ENCODE assay signal across 1 cellular context in the genomic region with DNA sequence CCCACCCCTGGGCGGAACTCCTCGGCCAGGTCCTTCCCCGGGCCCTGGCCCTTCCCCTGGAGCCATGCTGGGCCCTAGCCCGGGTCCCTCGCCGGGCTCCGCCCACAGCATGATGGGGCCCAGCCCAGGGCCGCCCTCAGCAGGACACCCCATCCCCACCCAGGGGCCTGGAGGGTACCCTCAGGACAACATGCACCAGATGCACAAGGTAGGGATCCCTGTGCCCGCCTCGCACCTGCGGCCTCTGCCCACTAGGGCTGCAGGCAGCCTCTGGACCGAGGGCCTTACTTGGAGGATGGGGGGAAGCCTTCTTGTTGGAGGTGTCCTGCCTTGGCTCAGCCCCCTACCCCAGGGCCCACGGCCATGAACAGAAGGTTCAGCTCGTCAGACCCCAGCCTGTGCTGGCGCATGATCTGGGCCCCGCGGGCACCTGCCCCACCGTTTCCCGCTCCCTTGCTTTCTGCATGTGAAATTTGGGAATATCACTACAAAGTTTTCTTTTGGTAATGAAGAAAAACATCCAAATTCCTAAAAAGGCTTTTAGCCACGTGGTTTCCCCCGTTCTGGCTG.
TF ChIP-seq lines count a peak whose summit lies in the region.

No MANE protein-coding gene starts in this region.

TF ChIP-seq in GM23338, 12 proteins besides CTCF, POLR2A, EP300 and RAD21:
- TF ChIP-seq NANOG (IDR thresholded peaks at IDR 0.05; ENCODE audit: borderline replicate concordance) = no peak
- no peak for TF ChIP-seq ZNF331 (CRISPR knock-in tag; IDR thresholded peaks at IDR 0.05; ENCODE audit: low read depth)
- TF ChIP-seq, protein P1, sequence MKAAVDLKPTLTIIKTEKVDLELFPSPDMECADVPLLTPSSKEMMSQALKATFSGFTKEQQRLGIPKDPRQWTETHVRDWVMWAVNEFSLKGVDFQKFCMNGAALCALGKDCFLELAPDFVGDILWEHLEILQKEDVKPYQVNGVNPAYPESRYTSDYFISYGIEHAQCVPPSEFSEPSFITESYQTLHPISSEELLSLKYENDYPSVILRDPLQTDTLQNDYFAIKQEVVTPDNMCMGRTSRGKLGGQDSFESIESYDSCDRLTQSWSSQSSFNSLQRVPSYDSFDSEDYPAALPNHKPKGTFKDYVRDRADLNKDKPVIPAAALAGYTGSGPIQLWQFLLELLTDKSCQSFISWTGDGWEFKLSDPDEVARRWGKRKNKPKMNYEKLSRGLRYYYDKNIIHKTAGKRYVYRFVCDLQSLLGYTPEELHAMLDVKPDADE (IDR thresholded peaks at IDR 0.05) = no peak
- TF ChIP-seq, protein P2, sequence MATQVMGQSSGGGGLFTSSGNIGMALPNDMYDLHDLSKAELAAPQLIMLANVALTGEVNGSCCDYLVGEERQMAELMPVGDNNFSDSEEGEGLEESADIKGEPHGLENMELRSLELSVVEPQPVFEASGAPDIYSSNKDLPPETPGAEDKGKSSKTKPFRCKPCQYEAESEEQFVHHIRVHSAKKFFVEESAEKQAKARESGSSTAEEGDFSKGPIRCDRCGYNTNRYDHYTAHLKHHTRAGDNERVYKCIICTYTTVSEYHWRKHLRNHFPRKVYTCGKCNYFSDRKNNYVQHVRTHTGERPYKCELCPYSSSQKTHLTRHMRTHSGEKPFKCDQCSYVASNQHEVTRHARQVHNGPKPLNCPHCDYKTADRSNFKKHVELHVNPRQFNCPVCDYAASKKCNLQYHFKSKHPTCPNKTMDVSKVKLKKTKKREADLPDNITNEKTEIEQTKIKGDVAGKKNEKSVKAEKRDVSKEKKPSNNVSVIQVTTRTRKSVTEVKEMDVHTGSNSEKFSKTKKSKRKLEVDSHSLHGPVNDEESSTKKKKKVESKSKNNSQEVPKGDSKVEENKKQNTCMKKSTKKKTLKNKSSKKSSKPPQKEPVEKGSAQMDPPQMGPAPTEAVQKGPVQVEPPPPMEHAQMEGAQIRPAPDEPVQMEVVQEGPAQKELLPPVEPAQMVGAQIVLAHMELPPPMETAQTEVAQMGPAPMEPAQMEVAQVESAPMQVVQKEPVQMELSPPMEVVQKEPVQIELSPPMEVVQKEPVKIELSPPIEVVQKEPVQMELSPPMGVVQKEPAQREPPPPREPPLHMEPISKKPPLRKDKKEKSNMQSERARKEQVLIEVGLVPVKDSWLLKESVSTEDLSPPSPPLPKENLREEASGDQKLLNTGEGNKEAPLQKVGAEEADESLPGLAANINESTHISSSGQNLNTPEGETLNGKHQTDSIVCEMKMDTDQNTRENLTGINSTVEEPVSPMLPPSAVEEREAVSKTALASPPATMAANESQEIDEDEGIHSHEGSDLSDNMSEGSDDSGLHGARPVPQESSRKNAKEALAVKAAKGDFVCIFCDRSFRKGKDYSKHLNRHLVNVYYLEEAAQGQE (IDR thresholded peaks at IDR 0.05; ENCODE audit: unreplicated experiment) = no peak
- TF ChIP-seq EZH2 (IDR thresholded peaks at IDR 0.05; ENCODE audit: low read depth, unreplicated experiment) = no peak
- TF ChIP-seq POLR2AphosphoS5 (IDR thresholded peaks at IDR 0.05; ENCODE audit: low read depth) = no peak
- TF ChIP-seq, protein P3, sequence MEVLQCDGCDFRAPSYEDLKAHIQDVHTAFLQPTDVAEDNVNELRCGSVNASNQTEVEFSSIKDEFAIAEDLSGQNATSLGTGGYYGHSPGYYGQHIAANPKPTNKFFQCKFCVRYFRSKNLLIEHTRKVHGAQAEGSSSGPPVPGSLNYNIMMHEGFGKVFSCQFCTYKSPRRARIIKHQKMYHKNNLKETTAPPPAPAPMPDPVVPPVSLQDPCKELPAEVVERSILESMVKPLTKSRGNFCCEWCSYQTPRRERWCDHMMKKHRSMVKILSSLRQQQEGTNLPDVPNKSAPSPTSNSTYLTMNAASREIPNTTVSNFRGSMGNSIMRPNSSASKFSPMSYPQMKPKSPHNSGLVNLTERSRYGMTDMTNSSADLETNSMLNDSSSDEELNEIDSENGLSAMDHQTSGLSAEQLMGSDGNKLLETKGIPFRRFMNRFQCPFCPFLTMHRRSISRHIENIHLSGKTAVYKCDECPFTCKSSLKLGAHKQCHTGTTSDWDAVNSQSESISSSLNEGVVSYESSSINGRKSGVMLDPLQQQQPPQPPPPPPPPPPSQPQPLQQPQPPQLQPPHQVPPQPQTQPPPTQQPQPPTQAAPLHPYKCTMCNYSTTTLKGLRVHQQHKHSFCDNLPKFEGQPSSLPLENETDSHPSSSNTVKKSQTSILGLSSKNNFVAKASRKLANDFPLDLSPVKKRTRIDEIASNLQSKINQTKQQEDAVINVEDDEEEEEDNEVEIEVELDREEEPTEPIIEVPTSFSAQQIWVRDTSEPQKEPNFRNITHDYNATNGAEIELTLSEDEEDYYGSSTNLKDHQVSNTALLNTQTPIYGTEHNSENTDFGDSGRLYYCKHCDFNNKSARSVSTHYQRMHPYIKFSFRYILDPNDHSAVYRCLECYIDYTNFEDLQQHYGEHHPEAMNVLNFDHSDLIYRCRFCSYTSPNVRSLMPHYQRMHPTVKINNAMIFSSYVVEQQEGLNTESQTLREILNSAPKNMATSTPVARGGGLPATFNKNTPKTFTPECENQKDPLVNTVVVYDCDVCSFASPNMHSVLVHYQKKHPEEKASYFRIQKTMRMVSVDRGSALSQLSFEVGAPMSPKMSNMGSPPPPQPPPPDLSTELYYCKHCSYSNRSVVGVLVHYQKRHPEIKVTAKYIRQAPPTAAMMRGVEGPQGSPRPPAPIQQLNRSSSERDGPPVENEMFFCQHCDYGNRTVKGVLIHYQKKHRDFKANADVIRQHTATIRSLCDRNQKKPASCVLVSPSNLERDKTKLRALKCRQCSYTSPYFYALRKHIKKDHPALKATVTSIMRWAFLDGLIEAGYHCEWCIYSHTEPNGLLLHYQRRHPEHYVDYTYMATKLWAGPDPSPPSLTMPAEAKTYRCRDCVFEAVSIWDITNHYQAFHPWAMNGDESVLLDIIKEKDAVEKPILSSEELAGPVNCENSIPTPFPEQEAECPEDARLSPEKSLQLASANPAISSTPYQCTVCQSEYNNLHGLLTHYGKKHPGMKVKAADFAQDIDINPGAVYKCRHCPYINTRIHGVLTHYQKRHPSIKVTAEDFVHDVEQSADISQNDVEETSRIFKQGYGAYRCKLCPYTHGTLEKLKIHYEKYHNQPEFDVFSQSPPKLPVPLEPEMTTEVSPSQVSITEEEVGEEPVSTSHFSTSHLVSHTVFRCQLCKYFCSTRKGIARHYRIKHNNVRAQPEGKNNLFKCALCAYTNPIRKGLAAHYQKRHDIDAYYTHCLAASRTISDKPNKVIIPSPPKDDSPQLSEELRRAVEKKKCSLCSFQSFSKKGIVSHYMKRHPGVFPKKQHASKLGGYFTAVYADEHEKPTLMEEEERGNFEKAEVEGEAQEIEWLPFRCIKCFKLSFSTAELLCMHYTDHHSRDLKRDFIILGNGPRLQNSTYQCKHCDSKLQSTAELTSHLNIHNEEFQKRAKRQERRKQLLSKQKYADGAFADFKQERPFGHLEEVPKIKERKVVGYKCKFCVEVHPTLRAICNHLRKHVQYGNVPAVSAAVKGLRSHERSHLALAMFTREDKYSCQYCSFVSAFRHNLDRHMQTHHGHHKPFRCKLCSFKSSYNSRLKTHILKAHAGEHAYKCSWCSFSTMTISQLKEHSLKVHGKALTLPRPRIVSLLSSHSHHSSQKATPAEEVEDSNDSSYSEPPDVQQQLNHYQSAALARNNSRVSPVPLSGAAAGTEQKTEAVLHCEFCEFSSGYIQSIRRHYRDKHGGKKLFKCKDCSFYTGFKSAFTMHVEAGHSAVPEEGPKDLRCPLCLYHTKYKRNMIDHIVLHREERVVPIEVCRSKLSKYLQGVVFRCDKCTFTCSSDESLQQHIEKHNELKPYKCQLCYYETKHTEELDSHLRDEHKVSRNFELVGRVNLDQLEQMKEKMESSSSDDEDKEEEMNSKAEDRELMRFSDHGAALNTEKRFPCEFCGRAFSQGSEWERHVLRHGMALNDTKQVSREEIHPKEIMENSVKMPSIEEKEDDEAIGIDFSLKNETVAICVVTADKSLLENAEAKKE (CRISPR knock-in tag; IDR thresholded peaks at IDR 0.05) = no peak
- no peak for TF ChIP-seq ZNF114 (CRISPR knock-in tag; IDR thresholded peaks at IDR 0.05)
- no peak for TF ChIP-seq STAT1 (IDR thresholded peaks at IDR 0.05; ENCODE audit: unreplicated experiment)
- TF ChIP-seq CREB1 (CRISPR knock-in tag; IDR thresholded peaks at IDR 0.05; ENCODE audit: low read depth) = no peak
- no peak for TF ChIP-seq JUNB (IDR thresholded peaks at IDR 0.05; ENCODE audit: unreplicated experiment)
- no peak for TF ChIP-seq EZH2phosphoT487 (IDR thresholded peaks at IDR 0.05; ENCODE audit: unreplicated experiment)
